ENCODE assay signal across 18 cellular contexts in genomic region chr14:97395068-97395467, GRCh38.
DNase-seq lines count a peak whose midpoint lies in the region; ATAC-seq, FAIRE-seq and TF ChIP-seq lines count a peak whose summit lies in the region.
"Had no signal": no experiment of that assay in that cellular context is flagged by ENCODE, and none has a peak within 500 bp of the region (broad histone marks: within the 10 kb centered on the region; RNA-seq: fewer than 3 reads in every experiment).

No MANE protein-coding gene starts in this region.

- H3K4me1 ChIP-seq in HepG2 (ENCODE audit: insufficient read depth, low read length) = no peaks in the 10 kb centered on the region
- no peaks in the 10 kb centered on the region for H3K4me1 ChIP-seq in right lobe of liver
- H3K4me1 ChIP-seq: SJSA1 had no signal

- no peak for TF ChIP-seq RAD21 in HepG2 (CRISPR knock-in tag; IDR thresholded peaks at IDR 0.05)

- peak overlapping the region; percentile 58 to 71 for H3K27ac Mint-ChIP-seq in effector memory CD8-positive, alpha-beta T cell
- H3K27ac Mint-ChIP-seq: CD4-positive, CD25-positive, alpha-beta regulatory T cell had no signal

- TF ChIP-seq POLR2A in HepG2 (IDR thresholded peaks at IDR 0.05; ENCODE audit: insufficient read depth in 1 of 2, low read depth in 2 of 2, low read length in 2 of 2) = no peak
- no peak for TF ChIP-seq POLR2A in right lobe of liver (IDR thresholded peaks at IDR 0.05)

- no peaks in the 10 kb centered on the region for H3K27me3 Mint-ChIP-seq in effector memory CD8-positive, alpha-beta T cell
- H3K27me3 Mint-ChIP-seq: CD4-positive, CD25-positive, alpha-beta regulatory T cell; IgD-negative memory B cell had no signal

- no peak for TF ChIP-seq CTCF in HepG2 (CRISPR knock-in tag; IDR thresholded peaks at IDR 0.05)
- no peak for TF ChIP-seq CTCF in right lobe of liver (IDR thresholded peaks at IDR 0.05)

- in situ Hi-C loops in HepG2 (cut with HindIII; ENCODE audit: extremely low pct_ligation_motif_present, low pct_unique_long_range_greater_than_20kb) = no loop called here

- CTCF ChIA-PET in HepG2 (lab: Yijun Ruan, JAX; ENCODE audit: low intra/inter-chr PET ratio, low total read pairs) = no interaction called here

- H3K36me3 ChIP-seq in HepG2 (replicated peaks in 1 of 2; ENCODE audit: control insufficient read depth in 1 of 2, insufficient read depth in 2 of 2, low read length in 2 of 2) (no peaks in the 10 kb centered on the region), right lobe of liver (no peaks in the 10 kb centered on the region)
- H3K36me3 ChIP-seq: SJSA1 had no signal

- whole genome bisulfite sequencing in HepG2 (ENCODE audit: low lambda C conversion rate) = 0% methylated on average over 1 of the region's 4 CpGs
- WGBS in right lobe of liver (ENCODE audit: insufficient coverage, low coverage, low lambda C conversion rate, missing lambda C conversion rate) = no CpG with 5 or more reads among the region's 4 CpGs

- no peaks in the 10 kb centered on the region for H3K27me3 ChIP-seq in HepG2 (ENCODE audit: control insufficient read depth in 1 of 2, insufficient read depth in 2 of 2, low read length in 2 of 2)
- H3K27me3 ChIP-seq in right lobe of liver = no peaks in the 10 kb centered on the region
- H3K27me3 ChIP-seq: SJSA1 had no signal

- H3K9me3 Mint-ChIP-seq in effector memory CD8-positive, alpha-beta T cell = no peaks in the 10 kb centered on the region

- no peak for FAIRE-seq in HepG2 (lab: Jason Lieb, UNC)
- FAIRE-seq: G401.6, GM18507, HTR-8/SVneo had no signal

- DNase-seq in HepG2 (ENCODE audit: low spot score) = no peak
- DNase-seq in right lobe of liver = no peak
- peak; percentile 18 for DNase-seq in NCI-H1436 treated with DMSO at 0.1 percent for 48 hours (lab: John Stamatoyannopoulos, UW)
- no peak for DNase-seq in effector memory CD8-positive, alpha-beta T cell
- no peak for DNase-seq in NCI-H2081 treated with DMSO at 0.1 percent for 48 hours (lab: John Stamatoyannopoulos, UW)
- no peak for DNase-seq in posterior cingulate gyrus
- DNase-seq: CD4-positive, CD25-positive, alpha-beta regulatory T cell; GOT3; NCI-H1105; NCI-H187 treated with DMSO at 0.1 percent for 48 hours; T-helper 1 cell had no signal

- H3K4me3 Mint-ChIP-seq in effector memory CD8-positive, alpha-beta T cell = peak overlapping the region in 1 of 2 donors; percentile 57
- H3K4me3 Mint-ChIP-seq: CD4-positive, CD25-positive, alpha-beta regulatory T cell; IgD-negative memory B cell had no signal

- no peak overlapping the region for H3K4me2 ChIP-seq in HepG2 (ENCODE audit: low read depth, low read length)

- H3K27ac ChIP-seq in HepG2 (ENCODE audit: extremely low read length, insufficient read depth, low read length) = no peak overlapping the region
- no peak overlapping the region for H3K27ac ChIP-seq in right lobe of liver
- H3K27ac ChIP-seq: SJSA1 had no signal

- TF ChIP-seq EP300 in HepG2 (IDR thresholded peaks at IDR 0.05; ENCODE audit: low read depth in 2 of 2, low read length in 2 of 2) (no peak), HepG2 (CRISPR knock-in tag; IDR thresholded peaks at IDR 0.05; ENCODE audit: borderline replicate concordance) (no peak)

- no peaks in the 10 kb centered on the region for H3K79me2 ChIP-seq in HepG2 (ENCODE audit: insufficient read depth, low read length)

- H2AFZ ChIP-seq in HepG2 (ENCODE audit: low read length) = no peak overlapping the region

- H3K9ac ChIP-seq in HepG2 (ENCODE audit: insufficient read depth, low read depth, low read length) = no peak overlapping the region

- peaks cover 9 to 45% of the 10 kb centered on the region in 2 donors for H3K4me1 Mint-ChIP-seq in effector memory CD8-positive, alpha-beta T cell (ENCODE audit: low read depth in 2 of 2)
- H3K4me1 Mint-ChIP-seq: IgD-negative memory B cell had no signal

- intact Hi-C loops in HepG2 (cut with micrococcal nuclease; ENCODE audit: unreplicated experiment) = no loop called here
- intact Hi-C loops in right lobe of liver (cut with DNase I) = no loop called here
- intact Hi-C loops in posterior cingulate gyrus (cut with DNase I) = no loop called here

- H3K4me3 ChIP-seq in HepG2 (replicated peaks in 1 of 3; ENCODE audit: insufficient read depth in 1 of 3, low read depth in 2 of 3, low read length in 3 of 3) = no peak overlapping the region
- no peak overlapping the region for H3K4me3 ChIP-seq in right lobe of liver
- H3K4me3 ChIP-seq: SJSA1 had no signal

- POLR2A ChIA-PET in HepG2 (lab: Yijun Ruan, JAX) = no interaction called here

- no TSS peak for BruUV-seq in HepG2 (replicated peaks; lab: Mats Ljungman, UMichigan)

- peaks cover 19% of the 10 kb centered on the region; the same call in 1 of the 2 replicates for H3K9me3 ChIP-seq in HepG2 (ENCODE audit: low read length)
- H3K9me3 ChIP-seq in right lobe of liver = no peaks in the 10 kb centered on the region
- H3K9me3 ChIP-seq: SJSA1 had no signal

- ATAC-seq in HepG2 (no peak), right lobe of liver (no peak), GM18520 (IDR thresholded peaks at IDR 0.05; ENCODE audit: unreplicated experiment) (no peak)
- no peak for ATAC-seq in effector memory CD8-positive, alpha-beta T cell (replicated peaks)
- ATAC-seq: Right ventricle myocardium inferior had no signal

- H3K36me3 Mint-ChIP-seq in effector memory CD8-positive, alpha-beta T cell (ENCODE audit: insufficient read depth) = no peaks in the 10 kb centered on the region
- H3K36me3 Mint-ChIP-seq: IgD-negative memory B cell had no signal

- no peaks in the 10 kb centered on the region for H4K20me1 ChIP-seq in HepG2 (ENCODE audit: insufficient read depth, low read length)

TF ChIP-seq in HepG2, 621 proteins besides CTCF, POLR2A, EP300 and RAD21:
- TF ChIP-seq ATF7 (IDR thresholded peaks at IDR 0.05) = peak; percentile 85
- no peak for TF ChIP-seq ATF7 (CRISPR knock-in tag; IDR thresholded peaks at IDR 0.05)
- no peak for TF ChIP-seq MTF1 (CRISPR knock-in tag; IDR thresholded peaks at IDR 0.05)
- no peak for TF ChIP-seq ZEB1 (IDR thresholded peaks at IDR 0.05; ENCODE audit: insufficient replicate concordance, low read depth)
- TF ChIP-seq CREB1 (IDR thresholded peaks at IDR 0.05) = peak; percentile 81
- no peak for TF ChIP-seq CREB1 (CRISPR knock-in tag; IDR thresholded peaks at IDR 0.05)
- no peak for TF ChIP-seq SMAD3 (CRISPR knock-in tag; IDR thresholded peaks at IDR 0.05)
- TF ChIP-seq BCLAF1 (IDR thresholded peaks at IDR 0.05) = no peak
